ENCODE assay signal across 8 cellular contexts in the genomic region with DNA sequence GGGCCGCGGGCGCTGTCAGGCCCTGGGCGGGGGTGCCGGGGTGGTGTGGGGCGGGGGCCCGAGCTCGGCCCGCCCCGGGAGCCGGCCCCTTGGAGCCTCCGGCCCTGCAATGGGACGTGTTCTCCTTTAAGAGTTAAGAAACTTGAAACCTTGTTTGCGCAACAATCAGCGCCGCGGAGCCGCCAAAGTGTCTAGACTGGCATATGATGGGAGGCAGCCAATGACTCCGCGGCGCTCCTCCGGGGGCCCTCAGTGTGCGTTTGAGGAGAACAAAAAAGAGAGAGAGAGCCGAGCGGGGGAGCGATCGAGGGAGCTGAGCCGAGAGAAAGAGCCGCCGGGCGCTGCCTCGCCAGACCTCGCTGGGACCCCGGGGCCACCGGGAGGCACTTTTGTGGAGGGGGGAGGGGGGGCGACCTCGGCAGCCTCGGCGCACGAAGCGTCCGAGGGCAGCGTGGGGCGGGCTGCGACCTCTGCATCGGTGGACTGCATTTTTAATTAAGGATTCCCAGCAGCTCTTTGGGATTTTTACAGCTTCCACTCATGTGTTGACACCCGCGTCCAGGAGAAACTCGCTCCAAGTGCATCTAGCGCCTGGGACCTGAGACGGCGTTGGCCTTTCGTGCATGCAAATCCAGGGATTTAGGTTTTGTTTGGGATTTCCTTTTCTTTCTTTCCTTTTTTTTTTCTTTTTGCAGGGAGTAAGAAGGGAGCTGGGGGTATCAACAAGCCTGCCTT. TPM values are rescaled to one million over a fixed set of nuclear protein-coding genes. Genes with fewer than 3 reads are reported as not detected.
DNase-seq lines count a peak whose midpoint lies in the region; ATAC-seq, FAIRE-seq and TF ChIP-seq lines count a peak whose summit lies in the region.

A gene (plus strand): TSS at position 202 of the 735 bp plus-strand sequence. CDS start 1,023 bp downstream, outside the sequence.

- peaks cover 37% of the 10 kb centered on the region for H3K27me3 ChIP-seq in DOHH2 (ENCODE audit: control insufficient read depth, low read length)
- H3K27me3 ChIP-seq in HepG2 (ENCODE audit: control insufficient read depth in 1 of 2, insufficient read depth in 2 of 2, low read length in 2 of 2), result no peaks in the 10 kb centered on the region; a peak in 1 of 5 replicates

- in situ Hi-C loops in HepG2 (cut with HindIII; ENCODE audit: extremely low pct_ligation_motif_present, low pct_unique_long_range_greater_than_20kb), result loop anchor here (5.0 kb wide), 3 partner anchors 70 to 140 kb away; no protein-coding TSS in a partner anchor

- H3K36me3 ChIP-seq in DOHH2 (ENCODE audit: control insufficient read depth, low read length) (no peaks in the 10 kb centered on the region), HepG2 (replicated peaks in 1 of 2; ENCODE audit: control insufficient read depth in 1 of 2, insufficient read depth in 2 of 2, low read length in 2 of 2) (no peaks in the 10 kb centered on the region)

- FAIRE-seq in HepG2 (lab: Jason Lieb, UNC), result peak; percentile 68

- CTCF ChIA-PET in HepG2 (lab: Yijun Ruan, JAX; ENCODE audit: low intra/inter-chr PET ratio, low total read pairs), result no interaction called here

- H3K4me1 ChIP-seq in DOHH2 (ENCODE audit: control insufficient read depth, low read length) (peaks cover 36% of the 10 kb centered on the region), HepG2 (ENCODE audit: insufficient read depth, low read length) (peaks cover 53% of the 10 kb centered on the region)

- peak within 1 kb of the TSS; percentile 83 for H3K9ac ChIP-seq in HepG2 (ENCODE audit: insufficient read depth, low read depth, low read length)

- peak; percentile 92 for DNase-seq in HK-2 (ENCODE audit: unreplicated experiment)
- DNase-seq in NCI-H82 (lab: John Stamatoyannopoulos, UW), result peak; percentile 97
- DNase-seq in activated CD4-positive, alpha-beta T cell treated with anti-CD3 and anti-CD28 coated beads, Interleukin-2, amount 50 U/mL, for 48 hours, result peak; percentile 77 to 81
- peak; percentile 24 to 98 for DNase-seq in dermis microvascular lymphatic vessel endothelial cell (ENCODE audit: low read depth in 2 of 2)
- peak; percentile 98 for DNase-seq in HepG2 (ENCODE audit: low spot score)
- peak; percentile 72 to 78 for DNase-seq in stimulated activated CD4-positive, alpha-beta T cell treated with anti-CD3 and anti-CD28 coated beads, Interleukin-2, amount 100 ng/mL, for 24 hours

- H3K9me2 ChIP-seq in DOHH2 (replicated peaks; ENCODE audit: control insufficient read depth, low read length), result no peaks in the 10 kb centered on the region

- H3K9me3 ChIP-seq in DOHH2 (ENCODE audit: control insufficient read depth, insufficient read depth, low read length), result no peaks in the 10 kb centered on the region
- no peaks in the 10 kb centered on the region for H3K9me3 ChIP-seq in HepG2 (ENCODE audit: low read length)

- POLR2A ChIA-PET in HepG2 (lab: Yijun Ruan, JAX), result interaction anchor here (0.9 to 6.0 kb wide), 9 partner anchors 12 to 197 kb away, joined by 3 to 96 read pairs (median 7); a partner anchor contains a TSS

- H3K79me2 ChIP-seq in DOHH2 (ENCODE audit: control insufficient read depth, low read length) (no peaks in the 10 kb centered on the region), HepG2 (ENCODE audit: insufficient read depth, low read length) (peaks cover 28% of the 10 kb centered on the region)

- H3K27ac ChIP-seq in DOHH2 (ENCODE audit: low read depth, low read length) (peak within 1 kb of the TSS; percentile 65), HepG2 (ENCODE audit: extremely low read length, insufficient read depth, low read length) (peak within 1 kb of the TSS; percentile 91)

- peaks cover 3% of the 10 kb centered on the region; the same call in 1 of the 2 replicates for H3F3A ChIP-seq in DOHH2 (ENCODE audit: control insufficient read depth, insufficient read depth)

- intact Hi-C loops in HepG2 (cut with micrococcal nuclease; ENCODE audit: unreplicated experiment), result loop anchor here (1.0 to 5.0 kb wide), 2 partner anchors 69 to 140 kb away; no protein-coding TSS in a partner anchor

- TF ChIP-seq POLR2A in HepG2 (IDR thresholded peaks at IDR 0.05; ENCODE audit: insufficient read depth in 1 of 2, low read depth in 2 of 2, low read length in 2 of 2), result peak; percentile 35 to 64; a peak in 3 of 4 replicates

- TF ChIP-seq CTCF in DOHH2 (IDR thresholded peaks at IDR 0.05; ENCODE audit: low read depth, low read length, poor library complexity, severe bottlenecking) (no peak), HepG2 (CRISPR knock-in tag; IDR thresholded peaks at IDR 0.05) (no peak)

- no TSS peak for BruUV-seq in HepG2 (replicated peaks; lab: Mats Ljungman, UMichigan)

- H3K4me3 ChIP-seq in DOHH2 (ENCODE audit: low read length) (peak within 1 kb of the TSS; percentile 73), HepG2 (replicated peaks in 1 of 3; ENCODE audit: insufficient read depth in 1 of 3, low read depth in 2 of 3, low read length in 3 of 3) (peak within 1 kb of the TSS; percentile 66 to 87 (median 87))

- WGBS in HepG2 (ENCODE audit: low lambda C conversion rate), result 1% methylated on average over 29 of the region's 53 CpGs

- peak; percentile 31; the same call in 1 of the 2 replicates for TF ChIP-seq RAD21 in HepG2 (CRISPR knock-in tag; IDR thresholded peaks at IDR 0.05)

- ATAC-seq in HepG2 (peak; percentile 67), HG02623 (IDR thresholded peaks at IDR 0.05; ENCODE audit: unreplicated experiment) (no peak)

- no peak within 1 kb of the TSS for H2AFZ ChIP-seq in HepG2 (ENCODE audit: low read length)

- H4K20me1 ChIP-seq in DOHH2 (ENCODE audit: control insufficient read depth, insufficient read depth, low read depth, low read length), result peaks cover 10% of the 10 kb centered on the region; the same call in 1 of the 2 replicates
- 0 out of 2 replicates have a peak, but pooled peaks cover 11% of the 10 kb centered on the region for H4K20me1 ChIP-seq in HepG2 (ENCODE audit: insufficient read depth, low read length)

- TF ChIP-seq EP300 in HepG2 (IDR thresholded peaks at IDR 0.05; ENCODE audit: low read depth in 2 of 2, low read length in 2 of 2) (peak in 1 of 2 experiments; percentile 75; a peak in 2 of 4 replicates), HepG2 (CRISPR knock-in tag; IDR thresholded peaks at IDR 0.05; ENCODE audit: borderline replicate concordance) (no peak)

- H3K4me2 ChIP-seq in DOHH2 (ENCODE audit: low read length) (peak within 1 kb of the TSS; percentile 75), HepG2 (ENCODE audit: low read depth, low read length) (peak within 1 kb of the TSS; percentile 88)

TF ChIP-seq in HepG2, 621 proteins besides CTCF, POLR2A, EP300 and RAD21 (continues in another document):
- TF ChIP-seq GATA4 (IDR thresholded peaks at IDR 0.05; ENCODE audit: borderline replicate concordance, low read depth) (peak; percentile 56; the same call in 1 of the 2 replicates), ZNF501 (CRISPR knock-in tag; IDR thresholded peaks at IDR 0.05) (peak; percentile 70), ZFYVE20 (CRISPR knock-in tag; IDR thresholded peaks at IDR 0.05; ENCODE audit: borderline replicate concordance, low read depth) (no peak), ZNF235 (CRISPR knock-in tag; IDR thresholded peaks at IDR 0.05; ENCODE audit: borderline replicate concordance) (no peak)
- TF ChIP-seq, protein P1, sequence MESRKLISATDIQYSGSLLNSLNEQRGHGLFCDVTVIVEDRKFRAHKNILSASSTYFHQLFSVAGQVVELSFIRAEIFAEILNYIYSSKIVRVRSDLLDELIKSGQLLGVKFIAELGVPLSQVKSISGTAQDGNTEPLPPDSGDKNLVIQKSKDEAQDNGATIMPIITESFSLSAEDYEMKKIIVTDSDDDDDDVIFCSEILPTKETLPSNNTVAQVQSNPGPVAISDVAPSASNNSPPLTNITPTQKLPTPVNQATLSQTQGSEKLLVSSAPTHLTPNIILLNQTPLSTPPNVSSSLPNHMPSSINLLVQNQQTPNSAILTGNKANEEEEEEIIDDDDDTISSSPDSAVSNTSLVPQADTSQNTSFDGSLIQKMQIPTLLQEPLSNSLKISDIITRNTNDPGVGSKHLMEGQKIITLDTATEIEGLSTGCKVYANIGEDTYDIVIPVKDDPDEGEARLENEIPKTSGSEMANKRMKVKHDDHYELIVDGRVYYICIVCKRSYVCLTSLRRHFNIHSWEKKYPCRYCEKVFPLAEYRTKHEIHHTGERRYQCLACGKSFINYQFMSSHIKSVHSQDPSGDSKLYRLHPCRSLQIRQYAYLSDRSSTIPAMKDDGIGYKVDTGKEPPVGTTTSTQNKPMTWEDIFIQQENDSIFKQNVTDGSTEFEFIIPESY (CRISPR knock-in tag; IDR thresholded peaks at IDR 0.05), result no peak

RNA-seq across cellular contexts. Expression of the gene that starts here (rescaled TPM):
- total RNA-seq in dermis microvascular lymphatic vessel endothelial cell (7.1 and 7.5 TPM in 2 replicates), HepG2 (2016; rRNA removed; fragmentation: Illumina TruSeq; extraction: Trizol) (2.6 and 4.4 TPM in 2 replicates)
- 0.79 and 0.91 TPM in 2 replicates for total RNA-seq in HepG2 (2016; cell fraction: cytosol; rRNA removed; fragmentation: Illumina TruSeq; extraction: Trizol; ENCODE audit: low read depth)
- 2.3 and 4.5 TPM in 2 replicates for total RNA-seq in HepG2 (2016; cell fraction: insoluble cytoplasmic fraction; rRNA removed; fragmentation: Illumina TruSeq; extraction: Trizol)
- 2.0 and 2.2 TPM in 2 replicates for total RNA-seq in HepG2 (2016; cell fraction: membrane; rRNA removed; fragmentation: Illumina TruSeq; extraction: Trizol)
- 7.0 and 9.1 TPM in 2 replicates for total RNA-seq in HepG2 (2016; cell fraction: nucleus; rRNA removed; fragmentation: Illumina TruSeq; extraction: Trizol)
- polyA plus RNA-seq in HepG2 (2011; rRNA removed), result 3.1 and 3.3 TPM in 2 replicates
- polyA plus RNA-seq in HepG2 (2011; cell fraction: cytosol; rRNA removed), result 1.3 and 2.9 TPM in 2 replicates
- polyA plus RNA-seq in HepG2 (2011; cell fraction: nucleus; rRNA removed), result 6.7 and 14.1 TPM in 2 replicates
- polyA plus RNA-seq in HepG2 (2012), result 3.3 and 3.9 TPM in 2 replicates
- 1.1 and 2.0 TPM in 2 replicates for polyA plus RNA-seq in HepG2 (2016; cell fraction: cytosol; fragmentation: Illumina TruSeq; extraction: Trizol; ENCODE audit: low read depth)
- 2.3 and 2.9 TPM in 2 replicates for polyA plus RNA-seq in HepG2 (2016; cell fraction: insoluble cytoplasmic fraction; fragmentation: Illumina TruSeq; extraction: Trizol; ENCODE audit: low read depth)
- polyA plus RNA-seq in HepG2 (2016; cell fraction: membrane; fragmentation: Illumina TruSeq; extraction: Trizol; ENCODE audit: low read depth), result 1.5 and 2.1 TPM in 2 replicates
- 7.1 and 8.1 TPM in 2 replicates for polyA plus RNA-seq in HepG2 (2016; cell fraction: nucleus; fragmentation: Illumina TruSeq; extraction: Trizol; ENCODE audit: insufficient read depth, low read depth)
- 19.3 and 109 TPM in 2 replicates for polyA minus RNA-seq in HepG2 (2011; rRNA and poly(A)+ RNA removed; ENCODE audit: low replicate concordance)
- 5.3 and 5.6 TPM in 2 replicates for polyA minus RNA-seq in HepG2 (2011; cell fraction: cytosol; rRNA and poly(A)+ RNA removed)
- polyA minus RNA-seq in HepG2 (2011; cell fraction: nucleus; rRNA and poly(A)+ RNA removed), result 11.7 and 25.1 TPM in 2 replicates
